Comparison of ENCODE assay signal across 24 cellular contexts in genomic region chr11:89437317-89437716, GRCh38. TPM values are rescaled to one million over a fixed set of nuclear protein-coding genes. Genes with fewer than 3 reads are reported as not detected.
"Had no signal": no experiment of that assay in that cellular context is flagged by ENCODE, and none has a peak within 500 bp of the region (broad histone marks: within the 10 kb centered on the region; RNA-seq: fewer than 3 reads in every experiment).

No MANE protein-coding gene starts in this region.

- H3K36me3 Mint-ChIP-seq: stimulated activated effector memory CD8-positive, alpha-beta T cell treated with anti-CD3 and anti-CD28 coated beads, Interleukin-12 subunit alpha, Interleukin-12 subunit beta, amount 100 ng/mL, for 72 hours had no signal

- DNase-seq: activated effector memory CD4-positive, alpha-beta T cell treated with anti-CD3 and anti-CD28 coated beads, Interleukin-2, amount 50 U/mL, for 16 hours; activated naive CD4-positive, alpha-beta T cell treated with anti-CD3 and anti-CD28 coated beads, Interleukin-2, amount 50 U/mL, for 16 hours; activated T-cell treated with anti-CD3 and anti-CD28 coated beads, Interleukin-2, amount 50 U/mL, for 72 hours; aorta; cerebellar nuclear complex; effector CD4-positive, alpha-beta T cell; esophagus squamous epithelium; nephron progenitor cell; occipital lobe; stimulated activated CD4-positive, alpha-beta T cell treated with anti-CD3 and anti-CD28 coated beads, Interleukin-15, amount 100 ng/mL, for 24 hours; stimulated activated CD4-positive, alpha-beta T cell treated with anti-CD3 and anti-CD28 coated beads, Interleukin-4, amount 100 ng/mL, for 24 hours; stomach; T-helper 1 cell; T-helper 9 cell; upper lobe of left lung had no signal

- H3K27me3 ChIP-seq: esophagus squamous epithelium, hepatocyte, right atrium auricular region, stomach, upper lobe of left lung had no signal

- H3K27ac ChIP-seq: esophagus squamous epithelium, hepatocyte, prostate gland, right atrium auricular region, skin epidermis, stomach, upper lobe of left lung had no signal

- H3K4me1 Mint-ChIP-seq: stimulated activated effector memory CD8-positive, alpha-beta T cell treated with anti-CD3 and anti-CD28 coated beads, Interleukin-12 subunit alpha, Interleukin-12 subunit beta, amount 100 ng/mL, for 72 hours had no signal

- ATAC-seq: activated CD4-positive, CD25-positive, alpha-beta regulatory T cell treated with anti-CD3 and anti-CD28 coated beads, Interleukin-2, amount 50 U/mL, for 24 hours; activated T-cell treated with anti-CD3 and anti-CD28 coated beads, Interleukin-2, amount 50 U/mL, for 72 hours; left lobe of liver; stimulated activated effector memory CD8-positive, alpha-beta T cell treated with anti-CD3 and anti-CD28 coated beads, Interleukin-12 subunit alpha, Interleukin-12 subunit beta, amount 100 ng/mL, for 72 hours had no signal

- H3K9me3 Mint-ChIP-seq: activated T-cell treated with anti-CD3 and anti-CD28 coated beads, Interleukin-2, amount 50 U/mL, for 72 hours; nephron progenitor cell had no signal

- H3K4me3 ChIP-seq: esophagus squamous epithelium, hepatocyte, prostate gland, right atrium auricular region, skin epidermis, stomach, upper lobe of left lung had no signal

- H3K9me3 ChIP-seq: esophagus squamous epithelium, prostate gland, right atrium auricular region, stomach, upper lobe of left lung had no signal

- H3K4me1 ChIP-seq: esophagus squamous epithelium, prostate gland, right atrium auricular region, stomach, upper lobe of left lung had no signal

- H3K4me3 Mint-ChIP-seq: activated T-cell treated with anti-CD3 and anti-CD28 coated beads, Interleukin-2, amount 50 U/mL, for 72 hours; nephron progenitor cell; stimulated activated effector memory CD8-positive, alpha-beta T cell treated with anti-CD3 and anti-CD28 coated beads, Interleukin-12 subunit alpha, Interleukin-12 subunit beta, amount 100 ng/mL, for 72 hours had no signal

- H3K36me3 ChIP-seq: esophagus squamous epithelium, prostate gland, right atrium auricular region, stomach, upper lobe of left lung had no signal

- H3K27ac Mint-ChIP-seq: activated T-cell treated with anti-CD3 and anti-CD28 coated beads, Interleukin-2, amount 50 U/mL, for 72 hours; nephron progenitor cell; stimulated activated effector memory CD8-positive, alpha-beta T cell treated with anti-CD3 and anti-CD28 coated beads, Interleukin-12 subunit alpha, Interleukin-12 subunit beta, amount 100 ng/mL, for 72 hours had no signal

RNA-seq across cellular contexts. Expression of gene NOX4, which starts 53.9 kb away (rescaled TPM):
- total RNA-seq: activated CD8-positive, alpha-beta memory T cell treated with anti-CD3 and anti-CD28 coated beads for 36 hours; activated T-cell treated with anti-CD3 and anti-CD28 coated beads, Interleukin-2, amount 50 U/mL, for 72 hours; left lobe of liver; myocyte had no signal
